ENCODE assay signal across 10 cellular contexts in genomic region chr1:119779869-119780356, GRCh38. TPM values are rescaled to one million over a fixed set of nuclear protein-coding genes. Genes with fewer than 3 reads are reported as not detected.
DNase-seq lines count a peak whose midpoint lies in the region; ATAC-seq and TF ChIP-seq lines count a peak whose summit lies in the region.
"Had no signal": no experiment of that assay in that cellular context is flagged by ENCODE, and none has a peak within 500 bp of the region (broad histone marks: within the 10 kb centered on the region; RNA-seq: fewer than 3 reads in every experiment).

No MANE protein-coding gene starts in this region.

- peaks cover 26 to 53% of the 10 kb centered on the region in 2 donors for H3K4me1 ChIP-seq in duodenal mucosa (ENCODE audit: control insufficient read depth in 1 of 2, insufficient read depth in 2 of 2, low read length in 2 of 2)

- ATAC-seq in GM21825 (IDR thresholded peaks at IDR 0.05; ENCODE audit: unreplicated experiment): no peak

- peak overlapping the region; percentile 36 for H3K4me3 ChIP-seq in AG04450 (ENCODE audit: low read depth, low read length)
- peak overlapping the region; percentile 33 for H3K4me3 ChIP-seq in LNCaP clone FGC (ENCODE audit: low read depth, low read length)
- peak overlapping the region; percentile 48 to 61 for H3K4me3 ChIP-seq in duodenal mucosa (ENCODE audit: low read depth in 1 of 2, low read length in 2 of 2)

- H3K9me3 ChIP-seq in AG04450 (ENCODE audit: control insufficient read depth, insufficient read depth, low read length): no peaks in the 10 kb centered on the region
- H3K9me3 ChIP-seq in duodenal mucosa (ENCODE audit: control insufficient read depth in 1 of 2, low read length in 2 of 2): no peaks in the 10 kb centered on the region

- POLR2A ChIA-PET in AG04450 (lab: Yijun Ruan, JAX): no interaction called here

- CTCF ChIA-PET in AG04450 (lab: Charles Lee): interaction anchor here (1.0 to 2.3 kb wide), 4 partner anchors 29 to 168 kb away, joined by 3 to 14 read pairs (median 7); no protein-coding TSS in a partner anchor

- peak overlapping the region; percentile 9 to 45 for H3K9ac ChIP-seq in duodenal mucosa (ENCODE audit: low read depth in 1 of 2, low read length in 2 of 2)

- H3K27ac ChIP-seq in AG04450 (ENCODE audit: low read depth, low read length) (peak overlapping the region; percentile 21), duodenal mucosa (ENCODE audit: low read depth, low read length) (no peak overlapping the region)

- no peak for DNase-seq in AG04450 (ENCODE audit: low read depth, low spot score)
- DNase-seq in LNCaP clone FGC (ENCODE audit: low read depth): peak; percentile 100
- DNase-seq in mucosa of gallbladder (ENCODE audit: low spot score): peak; percentile 49
- DNase-seq in inferior parietal cortex (ENCODE audit: extremely low spot score): no peak
- no peak for DNase-seq in putamen (ENCODE audit: low spot score)
- no peak for DNase-seq in iPS-NIHi7 (ENCODE audit: extremely low spot score)
- DNase-seq: kidney glomerular epithelial cell had no signal

- H3K27me3 ChIP-seq in AG04450 (ENCODE audit: control insufficient read depth, insufficient read depth, low read length): peaks cover 5% of the 10 kb centered on the region
- H3K27me3 ChIP-seq in duodenal mucosa (ENCODE audit: control insufficient read depth in 1 of 2, insufficient read depth in 2 of 2, low read length in 2 of 2): no peaks in the 10 kb centered on the region

- TF ChIP-seq CTCF in AG04450 (IDR thresholded peaks at IDR 0.05; ENCODE audit: low read depth, low read length) (no peak), LNCaP clone FGC (IDR thresholded peaks at IDR 0.05; ENCODE audit: control insufficient read depth, extremely low read depth, insufficient read depth) (no peak)

- no peaks in the 10 kb centered on the region for H3K36me3 ChIP-seq in duodenal mucosa (ENCODE audit: control insufficient read depth in 1 of 2, insufficient read depth in 2 of 2, low read length in 2 of 2)

RNA-seq across cellular contexts. Expression of gene HMGCS2, which starts 11.2 kb away (rescaled TPM):
- polyA plus RNA-seq in AG04450 (2011; rRNA removed): not detected in 2 replicates
- polyA minus RNA-seq in AG04450 (2011; rRNA and poly(A)+ RNA removed): not detected in 2 replicates
- total RNA-seq in mucosa of gallbladder: 22.1 TPM
- total RNA-seq: T-helper 1 cell treated with Interleukin-12 subunit alpha and Interleukin-12 subunit beta and Interleukin-4 antibody, amounts not matched to agents 30 ng/mL and 1 ng/mL, for 36 hours had no signal

RNA-seq across cellular contexts. Expression of gene REG4, which starts 31.3 kb away (rescaled TPM):
- polyA plus RNA-seq in AG04450 (2011; rRNA removed): not detected in 2 replicates
- polyA minus RNA-seq in AG04450 (2011; rRNA and poly(A)+ RNA removed): not detected in 2 replicates
- total RNA-seq in mucosa of gallbladder: 0.49 TPM

Comparison
In these comparisons a context has a peak if more than half of its experiments do, and no peak if none do; other contexts are left out.
1. DNase-seq: peak in LNCaP clone FGC (single experiment) and mucosa of gallbladder (single experiment); none in AG04450 (single experiment), inferior parietal cortex (single experiment), putamen (single experiment) and iPS-NIHi7 (single experiment).
2. Peak in every context shown above with its lines, with median percentiles within 50 percentile points of each other: H3K4me3 ChIP-seq.